ENCODE assay signal across 16 cellular contexts in genomic region chr4:48403358-48403757, GRCh38.
"Had no signal": no experiment of that assay in that cellular context is flagged by ENCODE, and none has a peak within 500 bp of the region (broad histone marks: within the 10 kb centered on the region; RNA-seq: fewer than 3 reads in every experiment).

No MANE protein-coding gene starts in this region.

- H3K4me3 ChIP-seq: coronary artery, heart right ventricle, right atrium auricular region, smooth muscle cell, suprapubic skin, tibial nerve had no signal

- H3K27me3 ChIP-seq: heart right ventricle, right atrium auricular region, suprapubic skin, tibial nerve had no signal

- H3K36me3 ChIP-seq: right atrium auricular region had no signal

- H3K27ac ChIP-seq: coronary artery, heart right ventricle, right atrium auricular region, suprapubic skin, tibial nerve had no signal

- ATAC-seq: natural killer cell; stimulated activated effector memory CD8-positive, alpha-beta T cell treated with anti-CD3 and anti-CD28 coated beads, Interleukin-12 subunit alpha, Interleukin-12 subunit beta, amount 100 ng/mL, for 72 hours had no signal

- H3K4me1 ChIP-seq: right atrium auricular region, suprapubic skin, tibial nerve had no signal

- H3K9me3 ChIP-seq: heart right ventricle, right atrium auricular region, suprapubic skin, tibial nerve had no signal

- DNase-seq: effector CD4-positive, alpha-beta T cell; endodermal cell; heart right ventricle; hypothalamus; kidney glomerular epithelial cell; mammary epithelial cell; natural killer cell; stimulated activated CD4-positive, alpha-beta T cell treated with anti-CD3 and anti-CD28 coated beads, Interleukin-4, amount 100 ng/mL, for 1 hour; stimulated activated CD8-positive, alpha-beta memory T cell treated with anti-CD3 and anti-CD28 coated beads, Interleukin-4, amount 100 ng/mL, for 48 hours; stimulated activated naive CD8-positive, alpha-beta T cell treated with anti-CD3 and anti-CD28 coated beads, Interleukin-15, Interleukin-2, amounts not matched to agents 100 U/mL and 50 U/mL, for 24 hours had no signal
